In genomic region chr12:120437735-120438494, GRCh38 we compare ENCODE assay signal across 8 cellular contexts. TPM values are rescaled to one million over a fixed set of nuclear protein-coding genes. Genes with fewer than 3 reads are reported as not detected.
DNase-seq lines count a peak whose midpoint lies in the region; ATAC-seq and TF ChIP-seq lines count a peak whose summit lies in the region.

COX6A1 (plus strand) TSS chr12:120438113; CDS start chr12:120438127, 14 bp downstream.

- no peaks in the 10 kb centered on the region for H3K9me3 Mint-ChIP-seq in activated T-helper 2 cell treated with anti-CD3 and anti-CD28 coated beads, Interferon-gamma antibody, Interleukin-2, Interleukin-4, amounts not matched to agents 10 μg/mL and 5 μg/mL and 100 μg/mL, durations not matched to agents 14 hours and 24 hours and 36 hours
- H3K9me3 Mint-ChIP-seq in natural killer cell treated with Interleukin-12 subunit alpha and Interleukin-12 subunit beta and Interleukin-15 and Interleukin-18, amount 100 ng/mL, for 72 hours: no peaks in the 10 kb centered on the region

- peak within 1 kb of the TSS; percentile 98 for H3K4me3 Mint-ChIP-seq in activated T-helper 2 cell treated with anti-CD3 and anti-CD28 coated beads, Interferon-gamma antibody, Interleukin-2, Interleukin-4, amounts not matched to agents 10 μg/mL and 5 μg/mL and 100 μg/mL, durations not matched to agents 14 hours and 24 hours and 36 hours (ENCODE audit: low read depth)
- H3K4me3 Mint-ChIP-seq in natural killer cell treated with Interleukin-12 subunit alpha and Interleukin-12 subunit beta and Interleukin-15 and Interleukin-18, amount 100 ng/mL, for 72 hours: peak within 1 kb of the TSS; percentile 97

- intact Hi-C loops in activated T-helper 2 cell treated with anti-CD3 and anti-CD28 coated beads, Interferon-gamma antibody, Interleukin-2, Interleukin-4, amounts not matched to agents 10 μg/mL and 5 μg/mL and 100 μg/mL, durations not matched to agents 14 hours and 24 hours and 36 hours (cut with micrococcal nuclease): loop anchor here (1.0 to 5.0 kb wide), 4 partner anchors 8 to 241 kb away; partner anchors contain the start of genes GATC, PLA2G1B, RNF10 and TRIAP1

- peak within 1 kb of the TSS; percentile 68 for H3K4me3 ChIP-seq in RWPE2 (ENCODE audit: severe bottlenecking)

- H3K27me3 ChIP-seq in RWPE2 (ENCODE audit: insufficient read depth, poor library complexity, severe bottlenecking): no peaks in the 10 kb centered on the region

- peaks cover 31% of the 10 kb centered on the region for H3K36me3 Mint-ChIP-seq in activated T-helper 2 cell treated with anti-CD3 and anti-CD28 coated beads, Interferon-gamma antibody, Interleukin-2, Interleukin-4, amounts not matched to agents 10 μg/mL and 5 μg/mL and 100 μg/mL, durations not matched to agents 14 hours and 24 hours and 36 hours (ENCODE audit: low read depth)
- no peaks in the 10 kb centered on the region for H3K36me3 Mint-ChIP-seq in natural killer cell treated with Interleukin-12 subunit alpha and Interleukin-12 subunit beta and Interleukin-15 and Interleukin-18, amount 100 ng/mL, for 72 hours

- peaks cover 35% of the 10 kb centered on the region for H3K36me3 ChIP-seq in RWPE2 (ENCODE audit: low read depth)

- H3K4me1 ChIP-seq in RWPE2 (ENCODE audit: insufficient read depth, poor library complexity, severe bottlenecking): peaks cover 9% of the 10 kb centered on the region

- no peaks in the 10 kb centered on the region for H3K27me3 Mint-ChIP-seq in activated T-helper 2 cell treated with anti-CD3 and anti-CD28 coated beads, Interferon-gamma antibody, Interleukin-2, Interleukin-4, amounts not matched to agents 10 μg/mL and 5 μg/mL and 100 μg/mL, durations not matched to agents 14 hours and 24 hours and 36 hours (ENCODE audit: low read depth)
- no peaks in the 10 kb centered on the region for H3K27me3 Mint-ChIP-seq in natural killer cell treated with Interleukin-12 subunit alpha and Interleukin-12 subunit beta and Interleukin-15 and Interleukin-18, amount 100 ng/mL, for 72 hours

- H3K27ac ChIP-seq in RWPE2 (ENCODE audit: poor library complexity, severe bottlenecking): peak within 1 kb of the TSS; percentile 46

- peak; percentile 99 for DNase-seq in ELR (ENCODE audit: low read depth)
- peak; percentile 98 for DNase-seq in H4 (ENCODE audit: low spot score)
- peak; percentile 100 for DNase-seq in LoVo (ENCODE audit: low spot score)
- DNase-seq in RWPE2 (ENCODE audit: low spot score): peak; percentile 99
- DNase-seq in activated T-helper 2 cell treated with anti-CD3 and anti-CD28 coated beads, Interferon-gamma antibody, Interleukin-2, Interleukin-4, amounts not matched to agents 10 μg/mL and 5 μg/mL and 100 μg/mL, durations not matched to agents 14 hours and 24 hours and 36 hours (ENCODE audit: low spot score): peak; percentile 98
- DNase-seq in fibroblast of peridontal ligament (ENCODE audit: extremely low read depth): peak; percentile 97
- DNase-seq in natural killer cell treated with Interleukin-12 subunit alpha and Interleukin-12 subunit beta and Interleukin-15 and Interleukin-18, amount 100 ng/mL, for 72 hours (ENCODE audit: low spot score): peak; percentile 99
- peak; percentile 97 for DNase-seq in stimulated activated naive CD8-positive, alpha-beta T cell treated with anti-CD3 and anti-CD28 coated beads, Interleukin-15, Interleukin-2, amounts not matched to agents 100 U/mL and 50 U/mL, for 24 hours

- no peaks in the 10 kb centered on the region for H3K9me3 ChIP-seq in RWPE2 (ENCODE audit: severe bottlenecking)

- TF ChIP-seq CTCF in RWPE2 (IDR thresholded peaks at IDR 0.05; ENCODE audit: poor library complexity, severe bottlenecking): peak; percentile 20

- peaks cover 18% of the 10 kb centered on the region for H3K4me1 Mint-ChIP-seq in activated T-helper 2 cell treated with anti-CD3 and anti-CD28 coated beads, Interferon-gamma antibody, Interleukin-2, Interleukin-4, amounts not matched to agents 10 μg/mL and 5 μg/mL and 100 μg/mL, durations not matched to agents 14 hours and 24 hours and 36 hours (ENCODE audit: low read depth)
- H3K4me1 Mint-ChIP-seq in natural killer cell treated with Interleukin-12 subunit alpha and Interleukin-12 subunit beta and Interleukin-15 and Interleukin-18, amount 100 ng/mL, for 72 hours (ENCODE audit: low read depth in 2 of 2): peaks cover 20 to 26% of the 10 kb centered on the region in 2 donors

- peak; percentile 98 for ATAC-seq in RWPE2 (ENCODE audit: low read depth)
- ATAC-seq in natural killer cell treated with Interleukin-12 subunit alpha and Interleukin-12 subunit beta and Interleukin-15 and Interleukin-18, amount 100 ng/mL, for 72 hours: peak; percentile 99
- ATAC-seq in stimulated activated naive CD8-positive, alpha-beta T cell treated with anti-CD3 and anti-CD28 coated beads, Interleukin-15, Interleukin-2, amounts not matched to agents 100 U/mL and 50 U/mL, for 24 hours: peak; percentile 99

- peak within 1 kb of the TSS; percentile 94 for H3K27ac Mint-ChIP-seq in activated T-helper 2 cell treated with anti-CD3 and anti-CD28 coated beads, Interferon-gamma antibody, Interleukin-2, Interleukin-4, amounts not matched to agents 10 μg/mL and 5 μg/mL and 100 μg/mL, durations not matched to agents 14 hours and 24 hours and 36 hours
- peak within 1 kb of the TSS; percentile 83 to 92 for H3K27ac Mint-ChIP-seq in natural killer cell treated with Interleukin-12 subunit alpha and Interleukin-12 subunit beta and Interleukin-15 and Interleukin-18, amount 100 ng/mL, for 72 hours

RNA-seq across cellular contexts. Expression of gene COX6A1, which starts in this region (rescaled TPM):
- total RNA-seq in H4 (2014; rRNA removed; shearing (Covaris generic)): 602 and 637 TPM in 2 replicates
- 328 and 333 TPM in 2 replicates for total RNA-seq in activated T-helper 2 cell treated with anti-CD3 and anti-CD28 coated beads, Interferon-gamma antibody, Interleukin-2, Interleukin-4, amounts not matched to agents 10 μg/mL and 5 μg/mL and 100 μg/mL, durations not matched to agents 14 hours and 24 hours and 36 hours
- 100 to 1,000 TPM; 320 to 343 TPM for total RNA-seq in natural killer cell treated with Interleukin-12 subunit alpha and Interleukin-12 subunit beta and Interleukin-15 and Interleukin-18, amount 100 ng/mL, for 72 hours

Comparison
In these comparisons a context has a peak if more than half of its experiments do, and no peak if none do; other contexts are left out.
1. Peak in every context shown above with its lines: DNase-seq, ATAC-seq, H3K4me3 ChIP-seq and H3K27ac ChIP-seq.